Comparison of ENCODE assay signal across 1 cellular context in genomic region chr16:2105769-2106168, GRCh38.
TF ChIP-seq lines count a peak whose summit lies in the region.

No MANE protein-coding gene starts in this region.

TF ChIP-seq in HEK293, 187 proteins besides CTCF, POLR2A, EP300 and RAD21:
- TF ChIP-seq ZNF449 (tag by site-specific recombination; IDR thresholded peaks at IDR 0.05) (peak; percentile 82), SCRT2 (tag by site-specific recombination; IDR thresholded peaks at IDR 0.05) (peak; percentile 34; the same call in 1 of the 2 replicates), ZNF10 (tag by site-specific recombination; IDR thresholded peaks at IDR 0.05) (peak; percentile 26; the same call in 1 of the 2 replicates)
